9 cellular contexts compared by ENCODE assay signal in genomic region chr7:100538348-100538653, GRCh38. TPM values are rescaled to one million over a fixed set of nuclear protein-coding genes. Genes with fewer than 3 reads are reported as not detected.
A peak's percentile ranks its signal among the peaks of the same experiment; 100 is the strongest.
DNase-seq lines count a peak whose midpoint lies in the region; ATAC-seq, FAIRE-seq and TF ChIP-seq lines count a peak whose summit lies in the region.
"Had no signal": no experiment of that assay in that cellular context is flagged by ENCODE, and none has a peak within 500 bp of the region (broad histone marks: within the 10 kb centered on the region; RNA-seq: fewer than 3 reads in every experiment).

No MANE protein-coding gene starts in this region.

- BruUV-seq in A673 (replicated peaks; lab: Mats Ljungman, UMichigan) (TSS peak; percentile 100), GM12878 (replicated peaks; lab: Mats Ljungman, UMichigan) (TSS peak; percentile 92)

- TF ChIP-seq POLR2A in GM12878 (IDR thresholded peaks at IDR 0.05; ENCODE audit: low read depth, low read length), result no peak

- H3K4me3 ChIP-seq in A673 (ENCODE audit: low read depth, low read length, poor library complexity, severe bottlenecking), result peak overlapping the region; percentile 59
- H3K4me3 ChIP-seq in GM12878, result peak overlapping the region; percentile 68; the same call in 1 of the 2 replicates
- peak overlapping the region; percentile 41 to 64 for H3K4me3 ChIP-seq in mucosa of rectum (ENCODE audit: low read length in 2 of 2)

- RAD21 ChIA-PET in GM12878 (lab: Charles Lee; ENCODE audit: unreplicated experiment), result interaction anchor here (0.8 to 2.3 kb wide), 7 partner anchors 11 to 437 kb away, joined by 3 to 7 read pairs (median 5); partner anchors contain the start of genes AP4M1, MCM7 and TSC22D4

- H3K4me1 ChIP-seq in A673 (ENCODE audit: insufficient read depth, low read length, poor library complexity, severe bottlenecking) (peaks cover 3% of the 10 kb centered on the region), GM12878 (ENCODE audit: control insufficient read depth, insufficient read depth, low read length) (peaks cover 15% of the 10 kb centered on the region), mucosa of rectum (ENCODE audit: control insufficient read depth in 2 of 2, insufficient read depth in 2 of 2, low read length in 2 of 2) (peaks cover 16 to 22% of the 10 kb centered on the region in 2 donors)

- SMC1A ChIA-PET in GM12878 (lab: Charles Lee; ENCODE audit: uncharacterized antibody, unreplicated experiment), result interaction anchor here (1.3 to 2.9 kb wide), 5 partner anchors 10 to 48 kb away, joined by 3 to 15 read pairs (median 5); partner anchors contain the start of genes FBXO24 and LRCH4

- FAIRE-seq in GM12878 (lab: Jason Lieb, UNC), result no peak

- in situ Hi-C loops in GM12878 (cut with MboI), result no loop called here

- 14% methylated on average over 8 of the region's 8 CpGs for WGBS in GM12878 (ENCODE audit: insufficient coverage, insufficient replicate concordance, low lambda C conversion rate, missing lambda C conversion rate)

- no peak for DNase-seq in A673 (ENCODE audit: low spot score)
- no peak for DNase-seq in GM12878 (ENCODE audit: low read depth, low spot score)
- DNase-seq in cerebellar nuclear complex (lab: John Stamatoyannopoulos, UW), result no peak
- no peak for DNase-seq in HEK293T (ENCODE audit: extremely low spot score)
- DNase-seq in NCI-H2196 (lab: John Stamatoyannopoulos, UW; ENCODE audit: unreplicated experiment), result no peak

- intact Hi-C loops in A673 (cut with micrococcal nuclease; ENCODE audit: unreplicated experiment), result loop anchor here (2.0 kb wide), 1 partner anchor 60 kb away; the partner anchor contains the start of gene TSC22D4
- intact Hi-C loops in GM12878 (cut with micrococcal nuclease; ENCODE audit: unreplicated experiment), result no loop called here

- H3K9ac ChIP-seq in GM12878 (ENCODE audit: control insufficient read depth, insufficient read depth, low read length), result peak overlapping the region; percentile 51; the same call in 1 of the 2 replicates
- no peak overlapping the region for H3K9ac ChIP-seq in mucosa of rectum (ENCODE audit: low read depth in 1 of 2, low read length in 2 of 2)

- H3K36me3 ChIP-seq in A673 (ENCODE audit: insufficient read depth, low read length, poor library complexity, severe bottlenecking) (no peaks in the 10 kb centered on the region), GM12878 (ENCODE audit: control insufficient read depth in 2 of 2, insufficient read depth in 2 of 2, low read length in 1 of 2) (no peaks in the 10 kb centered on the region), mucosa of rectum (ENCODE audit: control insufficient read depth in 2 of 2, insufficient read depth in 2 of 2, low read length in 2 of 2) (no peaks in the 10 kb centered on the region)

- peaks cover 39% of the 10 kb centered on the region for H3K79me2 ChIP-seq in GM12878 (ENCODE audit: control insufficient read depth, insufficient read depth, low read length)

- ATAC-seq in HG03064 (IDR thresholded peaks at IDR 0.05; ENCODE audit: low read depth, unreplicated experiment), result peak; percentile 4
- ATAC-seq in GM12878, result no peak
- no peak for ATAC-seq in GM21529 (IDR thresholded peaks at IDR 0.05; ENCODE audit: unreplicated experiment)

- H4K20me1 ChIP-seq in GM12878 (ENCODE audit: control insufficient read depth, insufficient read depth), result no peaks in the 10 kb centered on the region

- POLR2A ChIA-PET in A673 (lab: Charles Lee; ENCODE audit: low non-redundant PET) (interaction anchor here (0.7 kb wide), 1 partner anchor 110 kb away, joined by 3 read pairs; the partner anchor contains the start of gene ZCWPW1), GM12878 (lab: Charles Lee) (interaction anchor here (1.0 to 5.7 kb wide), 4 partner anchors 10 to 47 kb away, joined by 5 to 32 read pairs (median 16); partner anchors contain the start of genes FBXO24 and LRCH4), HEK293T (lab: Yijun Ruan, JAX) (interaction anchor here (1.0 to 1.7 kb wide), 4 partner anchors 11 to 142 kb away, joined by 3 to 7 read pairs (median 3); no protein-coding TSS in a partner anchor)

- CTCF ChIA-PET in A673 (lab: Charles Lee) (no interaction called here), GM12878 (lab: Yijun Ruan, JAX) (interaction anchor here (0.5 to 1.9 kb wide), 9 partner anchors 11 to 167 kb away, joined by 3 to 13 read pairs (median 4); partner anchors contain the start of gene POP7), HEK293T (lab: Yijun Ruan, JAX) (interaction anchor here (1.0 to 2.8 kb wide), 2 partner anchors 21 to 131 kb away, joined by 3 to 8 read pairs; no protein-coding TSS in a partner anchor)

- H3K4me2 ChIP-seq in GM12878 (ENCODE audit: control insufficient read depth, insufficient read depth), result peak overlapping the region; percentile 83

- peak overlapping the region; percentile 84 for H3K27ac ChIP-seq in A673 (ENCODE audit: low read depth, low read length, poor library complexity, severe bottlenecking)
- peak overlapping the region; percentile 41; the same call in 1 of the 2 replicates for H3K27ac ChIP-seq in GM12878 (ENCODE audit: control insufficient read depth, insufficient read depth)
- peak overlapping the region in 1 of 2 donors; percentile 38 for H3K27ac ChIP-seq in mucosa of rectum (ENCODE audit: low read depth in 2 of 2, low read length in 2 of 2)

- H3K9me3 ChIP-seq in A673 (ENCODE audit: low read depth, low read length, poor library complexity, severe bottlenecking), result no peaks in the 10 kb centered on the region
- H3K9me3 ChIP-seq in GM12878 (replicated peaks; ENCODE audit: control insufficient read depth, insufficient read depth, low read length), result no peaks in the 10 kb centered on the region
- H3K9me3 ChIP-seq in mucosa of rectum (ENCODE audit: control insufficient read depth in 2 of 2, low read length in 2 of 2), result no peaks in the 10 kb centered on the region

- no peak for TF ChIP-seq CTCF in A673 (conservative IDR thresholded peaks at IDR 0.05; ENCODE audit: low read depth, low read length)
- no peak for TF ChIP-seq CTCF in GM12878 (IDR thresholded peaks at IDR 0.05 in 2 of 3, conservative IDR thresholded peaks at IDR 0.05 in 1 of 3; ENCODE audit: control insufficient read depth in 2 of 3, extremely low read depth in 1 of 3, insufficient read depth in 1 of 3, low read depth in 3 of 3, low read length in 3 of 3)

- peak overlapping the region; percentile 86 for H2AFZ ChIP-seq in GM12878 (ENCODE audit: control insufficient read depth, low read depth, low read length)

- TF ChIP-seq RAD21 in GM12878 (IDR thresholded peaks at IDR 0.05; ENCODE audit: insufficient read depth, low read depth, low read length), result no peak

- no peak for TF ChIP-seq EP300 in GM12878 (IDR thresholded peaks at IDR 0.05; ENCODE audit: borderline replicate concordance in 1 of 2, control insufficient read depth in 1 of 2, low read depth in 2 of 2, low read length in 2 of 2)

- H3K27me3 ChIP-seq in A673 (replicated peaks; ENCODE audit: insufficient read depth, low read depth, low read length, poor library complexity), result no peaks in the 10 kb centered on the region
- no peaks in the 10 kb centered on the region for H3K27me3 ChIP-seq in GM12878 (replicated peaks in 1 of 2; ENCODE audit: control insufficient read depth in 2 of 2, insufficient read depth in 2 of 2, low read length in 1 of 2)
- no peaks in the 10 kb centered on the region for H3K27me3 ChIP-seq in mucosa of rectum (ENCODE audit: control insufficient read depth in 2 of 2, insufficient read depth in 2 of 2, low read length in 2 of 2)

RNA-seq across cellular contexts. Expression of gene AGFG2, which starts 0.7 kb away (rescaled TPM):
- total RNA-seq in A673 (2021) (12.8 and 15.3 TPM in 2 replicates), GM12878 (2014; rRNA removed) (47.8 and 60.3 TPM in 2 replicates), GM12878 (2014; rRNA removed; fragmentation: Illumina TruSeq; extraction: Trizol) (14.9 and 18.0 TPM in 2 replicates), GM12878 (2021) (71.5 and 75.1 TPM in 2 replicates)
- 48.5 and 51.9 TPM in 2 replicates for total RNA-seq in GM12878 (2013; cell fraction: nucleolus; rRNA removed)
- polyA plus RNA-seq in GM12878 (2011; ENCODE audit: low read depth), result 7.2 TPM
- polyA plus RNA-seq in GM12878 (2011; rRNA removed) (10.2 and 24.2 TPM in 2 replicates), GM12878 (2014; fragmentation: Illumina TruSeq; extraction: Trizol) (6.6 and 15.6 TPM in 2 replicates), GM12878 (2014; fragmentation: Nextera tagmentation; extraction: Ambion mirVana) (1 to 10 TPM in 1 of 2 experiments, under 1 TPM in 1; 0.90 to 1.1 TPM), GM12878 (2014; rRNA removed) (47.0 and 50.2 TPM in 2 replicates), GM12878 (2016; fragmentation: Nextera tagmentation; extraction: Ambion mirVana) (10 to 100 TPM; 26.7 to 27.0 TPM)
- polyA plus RNA-seq in GM12878 (2011; cell fraction: cytosol; rRNA removed), result 25.0 and 44.5 TPM in 2 replicates
- polyA plus RNA-seq in GM12878 (2011; cell fraction: nucleus; rRNA removed), result 54.0 and 54.7 TPM in 2 replicates
- 25.3 and 36.4 TPM in 2 replicates for polyA plus RNA-seq in GM12878 (2012)
- polyA minus RNA-seq in GM12878 (2011; rRNA and poly(A)+ RNA removed), result 16.2 and 34.8 TPM in 2 replicates
- 16.7 and 18.5 TPM in 2 replicates for polyA minus RNA-seq in GM12878 (2011; cell fraction: cytosol; rRNA and poly(A)+ RNA removed)
- 25.1 and 38.4 TPM in 2 replicates for polyA minus RNA-seq in GM12878 (2011; cell fraction: nucleus; rRNA and poly(A)+ RNA removed)

RNA-seq across cellular contexts. Expression of gene SAP25, which starts 35.4 kb away (rescaled TPM):
- total RNA-seq in A673 (2021) (1.7 and 2.8 TPM in 2 replicates), GM12878 (2014; rRNA removed) (1.8 and 1.9 TPM in 2 replicates), GM12878 (2014; rRNA removed; fragmentation: Illumina TruSeq; extraction: Trizol) (0.18 and 0.83 TPM in 2 replicates), GM12878 (2021) (7.0 and 8.3 TPM in 2 replicates)
- total RNA-seq in GM12878 (2013; cell fraction: nucleolus; rRNA removed), result 2.1 TPM in 1 of 2 replicates, not detected in the other
- 4.0 TPM for polyA plus RNA-seq in GM12878 (2011; ENCODE audit: low read depth)
- polyA plus RNA-seq in GM12878 (2011; rRNA removed) (0.19 and 0.60 TPM in 2 replicates), GM12878 (2014; fragmentation: Illumina TruSeq; extraction: Trizol) (0.15 TPM in 1 of 2 replicates, not detected in the other), GM12878 (2014; fragmentation: Nextera tagmentation; extraction: Ambion mirVana) (1 to 10 TPM in 1 of 2 experiments, under 1 TPM in 1; 0.14 to 1.1 TPM), GM12878 (2014; rRNA removed) (8.6 and 12.5 TPM in 2 replicates), GM12878 (2016; fragmentation: Nextera tagmentation; extraction: Ambion mirVana) (1 to 10 TPM; 1.1 to 2.8 TPM)
- 0.81 and 1.7 TPM in 2 replicates for polyA plus RNA-seq in GM12878 (2011; cell fraction: cytosol; rRNA removed)
- polyA plus RNA-seq in GM12878 (2011; cell fraction: nucleus; rRNA removed), result 21.7 and 26.8 TPM in 2 replicates
- polyA plus RNA-seq in GM12878 (2012), result 5.1 and 6.3 TPM in 2 replicates
- not detected in 2 replicates for polyA minus RNA-seq in GM12878 (2011; rRNA and poly(A)+ RNA removed)
- polyA minus RNA-seq in GM12878 (2011; cell fraction: cytosol; rRNA and poly(A)+ RNA removed), result not detected in 2 replicates
- 1.5 and 3.0 TPM in 2 replicates for polyA minus RNA-seq in GM12878 (2011; cell fraction: nucleus; rRNA and poly(A)+ RNA removed)
- total RNA-seq: LHCN-M2 had no signal

RNA-seq across cellular contexts. Expression of gene LRCH4, which starts 47.6 kb away (rescaled TPM):
- 42.4 and 50.4 TPM in 2 replicates for total RNA-seq in A673 (2021)
- total RNA-seq in GM12878 (2013; cell fraction: nucleolus; rRNA removed), result 63.4 and 80.4 TPM in 2 replicates
- total RNA-seq in GM12878 (2014; rRNA removed), result 38.1 and 41.9 TPM in 2 replicates
- 10.9 and 11.9 TPM in 2 replicates for total RNA-seq in GM12878 (2014; rRNA removed; fragmentation: Illumina TruSeq; extraction: Trizol)
- total RNA-seq in GM12878 (2021), result 82.6 and 96.7 TPM in 2 replicates
- polyA plus RNA-seq in GM12878 (2011; ENCODE audit: low read depth), result 11.7 TPM
- 7.6 and 15.4 TPM in 2 replicates for polyA plus RNA-seq in GM12878 (2011; rRNA removed)
- 17.3 and 25.9 TPM in 2 replicates for polyA plus RNA-seq in GM12878 (2011; cell fraction: cytosol; rRNA removed)
- polyA plus RNA-seq in GM12878 (2011; cell fraction: nucleus; rRNA removed), result 141 and 178 TPM in 2 replicates
- 29.9 and 33.1 TPM in 2 replicates for polyA plus RNA-seq in GM12878 (2012)
- 2.7 and 10.8 TPM in 2 replicates for polyA plus RNA-seq in GM12878 (2014; fragmentation: Illumina TruSeq; extraction: Trizol)
- polyA plus RNA-seq in GM12878 (2014; fragmentation: Nextera tagmentation; extraction: Ambion mirVana), result 1 to 10 TPM in 1 of 2 experiments, under 1 TPM in 1; 0.58 to 1.7 TPM
- 68.0 and 84.2 TPM in 2 replicates for polyA plus RNA-seq in GM12878 (2014; rRNA removed)
- 10 to 100 TPM; 41.4 to 64.0 TPM for polyA plus RNA-seq in GM12878 (2016; fragmentation: Nextera tagmentation; extraction: Ambion mirVana)
- 9.2 and 21.5 TPM in 2 replicates for polyA minus RNA-seq in GM12878 (2011; rRNA and poly(A)+ RNA removed)
- 10.2 and 24.1 TPM in 2 replicates for polyA minus RNA-seq in GM12878 (2011; cell fraction: cytosol; rRNA and poly(A)+ RNA removed)
- 31.4 and 55.1 TPM in 2 replicates for polyA minus RNA-seq in GM12878 (2011; cell fraction: nucleus; rRNA and poly(A)+ RNA removed)

RNA-seq across cellular contexts. Expression of gene FBXO24, which starts 47.8 kb away (rescaled TPM):
- total RNA-seq in A673 (2021), result 0.44 and 0.75 TPM in 2 replicates
- total RNA-seq in GM12878 (2013; cell fraction: nucleolus; rRNA removed), result 1.7 and 2.4 TPM in 2 replicates
- total RNA-seq in GM12878 (2014; rRNA removed), result 0.11 and 0.16 TPM in 2 replicates
- total RNA-seq in GM12878 (2014; rRNA removed; fragmentation: Illumina TruSeq; extraction: Trizol), result 0.23 and 0.31 TPM in 2 replicates
- not detected in 2 replicates for total RNA-seq in GM12878 (2021)
- not detected for polyA plus RNA-seq in GM12878 (2011; ENCODE audit: low read depth)
- polyA plus RNA-seq in GM12878 (2011; rRNA removed), result 0.78 and 0.96 TPM in 2 replicates
- polyA plus RNA-seq in GM12878 (2011; cell fraction: cytosol; rRNA removed), result 0.74 and 0.88 TPM in 2 replicates
- polyA plus RNA-seq in GM12878 (2011; cell fraction: nucleus; rRNA removed), result 2.2 and 2.8 TPM in 2 replicates
- polyA plus RNA-seq in GM12878 (2012), result 0.09 and 0.48 TPM in 2 replicates
- polyA plus RNA-seq in GM12878 (2014; fragmentation: Illumina TruSeq; extraction: Trizol), result 0.24 TPM in 1 of 2 replicates, not detected in the other
- polyA plus RNA-seq in GM12878 (2014; fragmentation: Nextera tagmentation; extraction: Ambion mirVana), result not detected
- polyA plus RNA-seq in GM12878 (2014; rRNA removed), result 0.30 and 0.60 TPM in 2 replicates
- under 1 TPM in 1 of 2 experiments, not detected in 1; 0.19 TPM for polyA plus RNA-seq in GM12878 (2016; fragmentation: Nextera tagmentation; extraction: Ambion mirVana)
- polyA minus RNA-seq in GM12878 (2011; rRNA and poly(A)+ RNA removed), result 1.2 and 2.0 TPM in 2 replicates
- not detected in 2 replicates for polyA minus RNA-seq in GM12878 (2011; cell fraction: cytosol; rRNA and poly(A)+ RNA removed)
- polyA minus RNA-seq in GM12878 (2011; cell fraction: nucleus; rRNA and poly(A)+ RNA removed), result 0.73 and 1.2 TPM in 2 replicates

RNA-seq across cellular contexts. Expression of gene NYAP1, which starts 54.6 kb away (rescaled TPM):
- 1.3 and 3.2 TPM in 2 replicates for total RNA-seq in A673 (2021)
- 0.10 TPM in 1 of 2 replicates, not detected in the other for total RNA-seq in GM12878 (2013; cell fraction: nucleolus; rRNA removed)
- 0.05 and 0.06 TPM in 2 replicates for total RNA-seq in GM12878 (2014; rRNA removed)
- total RNA-seq in GM12878 (2014; rRNA removed; fragmentation: Illumina TruSeq; extraction: Trizol), result 0.04 and 0.05 TPM in 2 replicates
- total RNA-seq in GM12878 (2021), result 0.15 and 0.19 TPM in 2 replicates
- 0.07 TPM for polyA plus RNA-seq in GM12878 (2011; ENCODE audit: low read depth)
- polyA plus RNA-seq in GM12878 (2011; rRNA removed), result not detected in 2 replicates
- not detected in 2 replicates for polyA plus RNA-seq in GM12878 (2011; cell fraction: cytosol; rRNA removed)
- 0.10 and 0.12 TPM in 2 replicates for polyA plus RNA-seq in GM12878 (2011; cell fraction: nucleus; rRNA removed)
- 0.17 and 0.23 TPM in 2 replicates for polyA plus RNA-seq in GM12878 (2012)
- not detected in 2 replicates for polyA plus RNA-seq in GM12878 (2014; fragmentation: Illumina TruSeq; extraction: Trizol)
- polyA plus RNA-seq in GM12878 (2014; fragmentation: Nextera tagmentation; extraction: Ambion mirVana), result not detected
- 0.28 and 0.49 TPM in 2 replicates for polyA plus RNA-seq in GM12878 (2014; rRNA removed)
- polyA plus RNA-seq in GM12878 (2016; fragmentation: Nextera tagmentation; extraction: Ambion mirVana), result not detected
- polyA minus RNA-seq in GM12878 (2011; rRNA and poly(A)+ RNA removed), result not detected in 2 replicates
- polyA minus RNA-seq in GM12878 (2011; cell fraction: cytosol; rRNA and poly(A)+ RNA removed), result not detected in 2 replicates
- polyA minus RNA-seq in GM12878 (2011; cell fraction: nucleus; rRNA and poly(A)+ RNA removed), result not detected in 2 replicates
